In genomic region chr1:39817091-39817932, GRCh38 we compare ENCODE assay signal across 8 cellular contexts. TPM values are rescaled to one million over a fixed set of nuclear protein-coding genes. Genes with fewer than 3 reads are reported as not detected.
DNase-seq lines count a peak whose midpoint lies in the region; ATAC-seq and TF ChIP-seq lines count a peak whose summit lies in the region.
"Not testable (repeated sequence)": the region's sequence is repeated elsewhere in the genome, so short reads cannot be mapped to it uniquely, and the experiment has no call there.

No MANE protein-coding gene starts in this region.

- H4K20me1 ChIP-seq in Karpas-422 (ENCODE audit: insufficient read depth, low read depth, low read length) = not testable (repeated sequence)

- peak; percentile 93 for DNase-seq in Karpas-422
- not testable (repeated sequence) for DNase-seq in RWPE2 (ENCODE audit: low spot score)
- peak; percentile 75 for DNase-seq in activated CD8-positive, alpha-beta memory T cell treated with anti-CD3 and anti-CD28 coated beads, Interleukin-2, amount 50 U/mL, for 48 hours
- DNase-seq in posterior vena cava (ENCODE audit: low spot score) = peak; percentile 87
- peak in 1 of 2 donors; percentile 73 for DNase-seq in upper lobe of left lung

- peak overlapping the region; percentile 72; the same call in 1 of the 2 replicates for H2AFZ ChIP-seq in Karpas-422 (ENCODE audit: low read length)

- not testable (repeated sequence) for H3K4me1 ChIP-seq in HEK293 (ENCODE audit: control insufficient read depth, insufficient read depth, low read length); RWPE2 (ENCODE audit: insufficient read depth, poor library complexity, severe bottlenecking); upper lobe of left lung
- peaks cover 11% of the 10 kb centered on the region for H3K4me1 ChIP-seq in Karpas-422 (ENCODE audit: low read length)

- not testable (repeated sequence) for H3K27me3 ChIP-seq in Karpas-422 (ENCODE audit: low read length); RWPE2 (ENCODE audit: insufficient read depth, poor library complexity, severe bottlenecking); upper lobe of left lung

- TF ChIP-seq EP300 in upper lobe of left lung (IDR thresholded peaks at IDR 0.05) = not testable (repeated sequence)

- not testable (repeated sequence) for H3K27ac ChIP-seq in HEK293 (ENCODE audit: extremely low read depth, low read depth, low read length); Karpas-422 (ENCODE audit: low read length); RWPE2 (ENCODE audit: poor library complexity, severe bottlenecking); upper lobe of left lung

- H3K4me2 ChIP-seq in Karpas-422 (ENCODE audit: low read depth, low read length, poor library complexity, severe bottlenecking) = peak overlapping the region; percentile 49

- not testable (repeated sequence) for H3K9me3 ChIP-seq in HEK293 (ENCODE audit: control insufficient read depth, insufficient read depth, low read depth, low read length); Karpas-422 (ENCODE audit: low read length); RWPE2 (ENCODE audit: severe bottlenecking); upper lobe of left lung

- H3K79me2 ChIP-seq in Karpas-422 (ENCODE audit: low read length) = not testable (repeated sequence)

- H3K4me3 ChIP-seq in HEK293 (ENCODE audit: low read depth, low read length); RWPE2 (ENCODE audit: severe bottlenecking): not testable (repeated sequence)
- peak overlapping the region; percentile 44; the same call in 1 of the 2 replicates for H3K4me3 ChIP-seq in Karpas-422 (ENCODE audit: low read length)
- peak overlapping the region in 1 of 4 donors; percentile 3 for H3K4me3 ChIP-seq in upper lobe of left lung

- TF ChIP-seq POLR2A in GM18505 (IDR thresholded peaks at IDR 0.05; ENCODE audit: borderline replicate concordance, extremely low read depth, insufficient read depth, insufficient read length) = peak; percentile 42
- TF ChIP-seq POLR2A in upper lobe of left lung (IDR thresholded peaks at IDR 0.05) = not testable (repeated sequence)

- not testable (repeated sequence) for TF ChIP-seq CTCF in HEK293 (tag by site-specific recombination; IDR thresholded peaks at IDR 0.05)
- TF ChIP-seq CTCF in RWPE2 (IDR thresholded peaks at IDR 0.05; ENCODE audit: poor library complexity, severe bottlenecking) = peak; percentile 69
- peak in 2 of 6 experiments; percentile 5 to 19 for TF ChIP-seq CTCF in upper lobe of left lung (IDR thresholded peaks at IDR 0.05)

- H3K36me3 ChIP-seq in HEK293 (ENCODE audit: control insufficient read depth in 2 of 2, insufficient read depth in 1 of 2, low read length in 2 of 2); Karpas-422 (ENCODE audit: insufficient read depth, low read length); RWPE2 (ENCODE audit: low read depth); upper lobe of left lung: not testable (repeated sequence)

- POLR2A ChIA-PET in HEK293 (lab: Yijun Ruan, JAX) = not testable (repeated sequence)

- peak overlapping the region; percentile 21 for H3K9ac ChIP-seq in Karpas-422 (ENCODE audit: low read length)

- CTCF ChIA-PET in HEK293 (lab: Yijun Ruan, JAX) = interaction anchor here (0.6 to 6.2 kb wide), 18 partner anchors 10 to 214 kb away, joined by 3 to 69 read pairs (median 4); partner anchors contain the start of gene MYCL

- not testable (repeated sequence) for H3K9me2 ChIP-seq in Karpas-422 (replicated peaks; ENCODE audit: insufficient read depth, low read length)

- 54 to 57% methylated on average over 9 to 18 of the region's 24 CpGs for WGBS in upper lobe of left lung, 2 donors

- intact Hi-C loops in posterior vena cava (cut with DNase I) = loop anchor here (5.0 to 10.0 kb wide), 2 partner anchors 87 to 155 kb away; partner anchors contain the start of gene MYCL (in 1 of the 2)

- ATAC-seq in GM18505 (IDR thresholded peaks at IDR 0.05; ENCODE audit: unreplicated experiment) = peak; percentile 75
- peak; percentile 57 for ATAC-seq in RWPE2 (ENCODE audit: low read depth)
- ATAC-seq in esophagus mucosa = peak; percentile 88
- peak; percentile 64 to 83 for ATAC-seq in upper lobe of left lung (ENCODE audit: low FRiP score in 2 of 2)

TF ChIP-seq in HEK293, 187 proteins besides CTCF, POLR2A, EP300 and RAD21:
- TF ChIP-seq PRDM10 (tag by site-specific recombination; IDR thresholded peaks at IDR 0.05) (peak; percentile 89), ZNF121 (tag by site-specific recombination; IDR thresholded peaks at IDR 0.05) (peak; percentile 87)

RNA-seq across cellular contexts. Expression of gene BMP8B, which starts 28.6 kb away (rescaled TPM):
- total RNA-seq in Karpas-422 (2014; rRNA removed; shearing (Covaris generic); ENCODE audit: low replicate concordance) = not detected in 2 replicates
- total RNA-seq in esophagus mucosa = 0.60 TPM
- total RNA-seq in posterior vena cava = under 1 TPM; 0.24 to 0.69 TPM
- 1 to 10 TPM; 1.2 to 5.2 (median 2.3) TPM for total RNA-seq in upper lobe of left lung

RNA-seq across cellular contexts. Expression of gene OXCT2, which starts 46.2 kb away (rescaled TPM):
- total RNA-seq in Karpas-422 (2014; rRNA removed; shearing (Covaris generic); ENCODE audit: low replicate concordance) = not detected in 2 replicates
- total RNA-seq in esophagus mucosa (0.20 TPM), posterior vena cava (1 to 10 TPM; 1.2 to 2.0 TPM), upper lobe of left lung (1 to 10 TPM in 2 of 6 donors, under 1 TPM in 2, not detected in 2; 0.46 to 2.8 (median 0.94) TPM)
